1 cellular context compared by ENCODE assay signal in the genomic region with DNA sequence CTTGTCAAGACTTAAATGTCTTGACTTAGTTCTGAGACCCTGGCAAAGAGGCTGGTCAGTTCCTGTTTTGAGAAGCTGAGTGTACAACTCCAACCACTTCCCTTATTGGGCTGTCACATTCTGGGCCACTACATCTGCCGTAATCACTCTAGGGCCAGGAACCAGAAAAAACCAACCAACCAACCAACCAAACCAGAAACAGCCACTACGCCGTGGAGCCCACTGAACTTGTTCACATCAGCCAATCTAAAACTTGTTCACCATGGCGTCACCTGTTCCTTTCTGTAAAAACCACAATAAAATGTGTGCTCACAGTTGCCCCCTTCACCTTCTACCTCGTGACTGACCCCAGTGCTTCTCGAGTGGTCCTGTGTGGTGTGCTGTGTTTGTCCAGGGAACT.
TF ChIP-seq lines count a peak whose summit lies in the region.

No MANE protein-coding gene starts in this region.

TF ChIP-seq in HepG2, 621 proteins besides CTCF, POLR2A, EP300 and RAD21 (continued from another document):
- TF ChIP-seq, protein P1, sequence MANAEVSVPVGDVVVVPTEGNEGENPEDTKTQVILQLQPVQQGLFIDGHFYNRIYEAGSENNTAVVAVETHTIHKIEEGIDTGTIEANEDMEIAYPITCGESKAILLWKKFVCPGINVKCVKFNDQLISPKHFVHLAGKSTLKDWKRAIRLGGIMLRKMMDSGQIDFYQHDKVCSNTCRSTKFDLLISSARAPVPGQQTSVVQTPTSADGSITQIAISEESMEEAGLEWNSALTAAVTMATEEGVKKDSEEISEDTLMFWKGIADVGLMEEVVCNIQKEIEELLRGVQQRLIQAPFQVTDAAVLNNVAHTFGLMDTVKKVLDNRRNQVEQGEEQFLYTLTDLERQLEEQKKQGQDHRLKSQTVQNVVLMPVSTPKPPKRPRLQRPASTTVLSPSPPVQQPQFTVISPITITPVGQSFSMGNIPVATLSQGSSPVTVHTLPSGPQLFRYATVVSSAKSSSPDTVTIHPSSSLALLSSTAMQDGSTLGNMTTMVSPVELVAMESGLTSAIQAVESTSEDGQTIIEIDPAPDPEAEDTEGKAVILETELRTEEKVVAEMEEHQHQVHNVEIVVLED (CRISPR knock-in tag; IDR thresholded peaks at IDR 0.05; ENCODE audit: borderline replicate concordance), result no peak
- TF ChIP-seq CBX5 (CRISPR knock-in tag; IDR thresholded peaks at IDR 0.05; ENCODE audit: borderline replicate concordance) (no peak), HDAC1 (CRISPR knock-in tag; IDR thresholded peaks at IDR 0.05) (no peak)
- TF ChIP-seq, protein P2, sequence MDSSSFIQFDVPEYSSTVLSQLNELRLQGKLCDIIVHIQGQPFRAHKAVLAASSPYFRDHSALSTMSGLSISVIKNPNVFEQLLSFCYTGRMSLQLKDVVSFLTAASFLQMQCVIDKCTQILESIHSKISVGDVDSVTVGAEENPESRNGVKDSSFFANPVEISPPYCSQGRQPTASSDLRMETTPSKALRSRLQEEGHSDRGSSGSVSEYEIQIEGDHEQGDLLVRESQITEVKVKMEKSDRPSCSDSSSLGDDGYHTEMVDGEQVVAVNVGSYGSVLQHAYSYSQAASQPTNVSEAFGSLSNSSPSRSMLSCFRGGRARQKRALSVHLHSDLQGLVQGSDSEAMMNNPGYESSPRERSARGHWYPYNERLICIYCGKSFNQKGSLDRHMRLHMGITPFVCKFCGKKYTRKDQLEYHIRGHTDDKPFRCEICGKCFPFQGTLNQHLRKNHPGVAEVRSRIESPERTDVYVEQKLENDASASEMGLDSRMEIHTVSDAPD (CRISPR knock-in tag; IDR thresholded peaks at IDR 0.05), result no peak
